Comparison of ENCODE assay signal across 24 cellular contexts in genomic region chr19:33246729-33247440, GRCh38. TPM values are rescaled to one million over a fixed set of nuclear protein-coding genes. Genes with fewer than 3 reads are reported as not detected.
"Had no signal": no experiment of that assay in that cellular context is flagged by ENCODE, and none has a peak within 500 bp of the region (broad histone marks: within the 10 kb centered on the region; RNA-seq: fewer than 3 reads in every experiment).

No MANE protein-coding gene starts in this region.

- H3K4me3 Mint-ChIP-seq: activated CD4-positive, alpha-beta memory T cell treated with anti-CD3 and anti-CD28 coated beads for 36 hours; activated naive CD8-positive, alpha-beta T cell treated with anti-CD3 and anti-CD28 coated beads for 36 hours; memory B cell; naive thymus-derived CD8-positive, alpha-beta T cell; stimulated activated memory B cell treated with anti-CD40 and anti-IgM and Interleukin-4, amounts not matched to agents 10 μg/mL and 1 μg/mL and 100 μg/mL, for 72 hours had no signal

- DNase-seq: activated CD4-positive, alpha-beta memory T cell treated with anti-CD3 and anti-CD28 coated beads for 36 hours; activated naive CD8-positive, alpha-beta T cell treated with anti-CD3 and anti-CD28 coated beads for 36 hours; activated T-cell treated with anti-CD3 and anti-CD28 coated beads for 4 hours; amniotic stem cell; dermis blood vessel endothelial cell; effector memory CD4-positive, alpha-beta T cell; esophagus squamous epithelium; hippocampal formation; islet precursor cell; stimulated activated CD4-positive, alpha-beta T cell treated with anti-CD3 and anti-CD28 coated beads, Interleukin-4, amount 100 ng/mL, for 4 hours; T-helper 2 cell; upper lobe of right lung had no signal

- H3K4me3 ChIP-seq: cardiac muscle cell, esophagus squamous epithelium, left lung, mucosa of descending colon, pancreas, thoracic aorta, upper lobe of right lung had no signal

- H3K9me3 Mint-ChIP-seq: activated naive CD8-positive, alpha-beta T cell treated with anti-CD3 and anti-CD28 coated beads for 36 hours; memory B cell; stimulated activated memory B cell treated with anti-CD40 and anti-IgM and Interleukin-4, amounts not matched to agents 10 μg/mL and 1 μg/mL and 100 μg/mL, for 72 hours had no signal

- H3K27me3 ChIP-seq: cardiac muscle cell, neutrophil, pancreas, upper lobe of right lung had no signal

- H3K9me3 ChIP-seq: neutrophil, pancreas had no signal

- H3K27ac Mint-ChIP-seq: activated CD4-positive, alpha-beta memory T cell treated with anti-CD3 and anti-CD28 coated beads for 36 hours; activated naive CD8-positive, alpha-beta T cell treated with anti-CD3 and anti-CD28 coated beads for 36 hours; memory B cell; naive thymus-derived CD8-positive, alpha-beta T cell; stimulated activated memory B cell treated with anti-CD40 and anti-IgM and Interleukin-4, amounts not matched to agents 10 μg/mL and 1 μg/mL and 100 μg/mL, for 72 hours had no signal

- H3K36me3 ChIP-seq: cardiac muscle cell, esophagus squamous epithelium, left lung, neutrophil, pancreas, thoracic aorta, upper lobe of right lung had no signal

- H3K27me3 Mint-ChIP-seq: activated CD4-positive, alpha-beta memory T cell treated with anti-CD3 and anti-CD28 coated beads for 36 hours had no signal

- H3K36me3 Mint-ChIP-seq: activated CD4-positive, alpha-beta memory T cell treated with anti-CD3 and anti-CD28 coated beads for 36 hours; activated naive CD8-positive, alpha-beta T cell treated with anti-CD3 and anti-CD28 coated beads for 36 hours; memory B cell; stimulated activated memory B cell treated with anti-CD40 and anti-IgM and Interleukin-4, amounts not matched to agents 10 μg/mL and 1 μg/mL and 100 μg/mL, for 72 hours had no signal

- H3K27ac ChIP-seq: cardiac muscle cell, esophagus squamous epithelium, left lung, neutrophil, pancreas, thoracic aorta, upper lobe of right lung had no signal

- ATAC-seq: left lung; mucosa of descending colon; naive thymus-derived CD8-positive, alpha-beta T cell; pancreas; stimulated activated memory B cell treated with anti-CD40 and anti-IgM and Interleukin-4, amounts not matched to agents 10 μg/mL and 1 μg/mL and 100 μg/mL, for 72 hours had no signal

- H3K4me1 Mint-ChIP-seq: activated naive CD8-positive, alpha-beta T cell treated with anti-CD3 and anti-CD28 coated beads for 36 hours; memory B cell; stimulated activated memory B cell treated with anti-CD40 and anti-IgM and Interleukin-4, amounts not matched to agents 10 μg/mL and 1 μg/mL and 100 μg/mL, for 72 hours had no signal

- H3K4me1 ChIP-seq: pancreas, upper lobe of right lung had no signal

RNA-seq across cellular contexts. Expression of gene SLC7A10, which starts 21.2 kb away (rescaled TPM):
- total RNA-seq: activated CD4-positive, alpha-beta memory T cell treated with anti-CD3 and anti-CD28 coated beads for 36 hours; activated naive CD8-positive, alpha-beta T cell treated with anti-CD3 and anti-CD28 coated beads for 36 hours; cardiac muscle cell; endothelial cell of umbilical vein; esophagus squamous epithelium; fibroblast of villous mesenchyme; mucosa of descending colon; naive thymus-derived CD8-positive, alpha-beta T cell; pulmonary artery endothelial cell; thoracic aorta had no signal

RNA-seq across cellular contexts. Expression of gene LRP3, which starts 52.8 kb away (rescaled TPM):
- total RNA-seq: naive thymus-derived CD8-positive, alpha-beta T cell had no signal

RNA-seq across cellular contexts. Expression of gene CEBPA, which starts 55.4 kb away (rescaled TPM):
- total RNA-seq: endothelial cell of umbilical vein had no signal
